10 cellular contexts compared by ENCODE assay signal in the genomic region with DNA sequence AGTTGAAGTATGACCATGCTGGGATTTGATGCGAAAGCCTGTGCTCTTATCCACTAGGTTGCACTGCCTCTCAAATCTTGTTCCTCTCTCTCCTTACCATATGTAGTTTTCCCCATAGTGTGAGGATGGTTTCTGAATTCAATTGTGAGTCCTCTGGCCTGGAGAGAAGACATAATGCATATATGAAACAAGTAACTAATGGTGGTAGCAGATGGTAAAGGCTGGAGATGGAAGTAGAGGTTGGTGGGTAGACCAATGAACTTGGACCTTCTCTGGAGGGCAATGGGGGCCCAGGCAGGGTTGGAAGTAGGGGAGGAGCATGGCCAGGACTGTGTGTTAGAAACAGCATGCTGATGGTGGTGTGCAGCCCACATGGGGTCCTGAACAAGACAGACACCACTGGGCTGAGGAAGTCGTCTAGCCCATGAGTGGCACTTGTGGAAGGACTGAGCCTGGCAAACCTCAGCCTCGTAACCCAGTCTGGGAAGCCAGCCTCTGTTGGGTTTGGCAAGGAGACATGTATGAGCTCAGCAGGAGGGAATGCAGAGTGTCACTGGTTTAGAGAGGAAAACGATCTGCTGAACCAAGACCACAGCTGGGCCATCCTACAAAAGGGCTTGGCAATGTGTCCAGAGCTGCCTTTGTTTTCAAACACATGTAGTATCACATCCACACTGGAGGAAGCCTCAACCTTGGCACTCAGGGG. TPM values are rescaled to one million over a fixed set of nuclear protein-coding genes. Genes with fewer than 3 reads are reported as not detected.
DNase-seq lines count a peak whose midpoint lies in the region; ATAC-seq lines count a peak whose summit lies in the region.
"Had no signal": no experiment of that assay in that cellular context is flagged by ENCODE, and none has a peak within 500 bp of the region (broad histone marks: within the 10 kb centered on the region; RNA-seq: fewer than 3 reads in every experiment).

No MANE protein-coding gene starts in this region.

- H3K4me3 Mint-ChIP-seq in activated T-helper 2 cell treated with anti-CD3 and anti-CD28 coated beads, Interferon-gamma antibody, Interleukin-2, Interleukin-4, amounts not matched to agents 10 μg/mL and 5 μg/mL and 100 μg/mL, durations not matched to agents 14 hours and 24 hours and 36 hours (ENCODE audit: low read depth): no peak overlapping the region
- H3K4me3 Mint-ChIP-seq: neural crest cell had no signal

- ATAC-seq in left cardiac atrium: peak; percentile 95
- ATAC-seq in GM21825 (IDR thresholded peaks at IDR 0.05; ENCODE audit: unreplicated experiment): no peak
- ATAC-seq in GM21423 (IDR thresholded peaks at IDR 0.05; ENCODE audit: unreplicated experiment): no peak
- ATAC-seq: GM12878 had no signal

- no peaks in the 10 kb centered on the region for H3K27me3 Mint-ChIP-seq in activated T-helper 2 cell treated with anti-CD3 and anti-CD28 coated beads, Interferon-gamma antibody, Interleukin-2, Interleukin-4, amounts not matched to agents 10 μg/mL and 5 μg/mL and 100 μg/mL, durations not matched to agents 14 hours and 24 hours and 36 hours (ENCODE audit: low read depth)

- H3K9me3 Mint-ChIP-seq in activated T-helper 2 cell treated with anti-CD3 and anti-CD28 coated beads, Interferon-gamma antibody, Interleukin-2, Interleukin-4, amounts not matched to agents 10 μg/mL and 5 μg/mL and 100 μg/mL, durations not matched to agents 14 hours and 24 hours and 36 hours: no peaks in the 10 kb centered on the region

- no peaks in the 10 kb centered on the region for H3K4me1 Mint-ChIP-seq in activated T-helper 2 cell treated with anti-CD3 and anti-CD28 coated beads, Interferon-gamma antibody, Interleukin-2, Interleukin-4, amounts not matched to agents 10 μg/mL and 5 μg/mL and 100 μg/mL, durations not matched to agents 14 hours and 24 hours and 36 hours (ENCODE audit: low read depth)

- H3K36me3 Mint-ChIP-seq in activated T-helper 2 cell treated with anti-CD3 and anti-CD28 coated beads, Interferon-gamma antibody, Interleukin-2, Interleukin-4, amounts not matched to agents 10 μg/mL and 5 μg/mL and 100 μg/mL, durations not matched to agents 14 hours and 24 hours and 36 hours (ENCODE audit: low read depth): no peaks in the 10 kb centered on the region

- peak; percentile 78 for DNase-seq in ELR (ENCODE audit: low read depth)
- DNase-seq in amniotic stem cell (lab: John Stamatoyannopoulos, UW): peak; percentile 68
- DNase-seq in left cardiac atrium: peak; percentile 69
- peak; percentile 88 for DNase-seq in pulmonary artery endothelial cell (ENCODE audit: low read depth, low spot score)
- no peak for DNase-seq in activated T-helper 2 cell treated with anti-CD3 and anti-CD28 coated beads, Interferon-gamma antibody, Interleukin-2, Interleukin-4, amounts not matched to agents 10 μg/mL and 5 μg/mL and 100 μg/mL, durations not matched to agents 14 hours and 24 hours and 36 hours (ENCODE audit: low spot score)
- DNase-seq in HPDE6-E6E7 (ENCODE audit: extremely low spot score): no peak

- intact Hi-C loops in left cardiac atrium (cut with DNase I): no loop called here
- intact Hi-C loops in activated T-helper 2 cell treated with anti-CD3 and anti-CD28 coated beads, Interferon-gamma antibody, Interleukin-2, Interleukin-4, amounts not matched to agents 10 μg/mL and 5 μg/mL and 100 μg/mL, durations not matched to agents 14 hours and 24 hours and 36 hours (cut with micrococcal nuclease): no loop called here

- no peak overlapping the region for H3K27ac Mint-ChIP-seq in activated T-helper 2 cell treated with anti-CD3 and anti-CD28 coated beads, Interferon-gamma antibody, Interleukin-2, Interleukin-4, amounts not matched to agents 10 μg/mL and 5 μg/mL and 100 μg/mL, durations not matched to agents 14 hours and 24 hours and 36 hours

RNA-seq across cellular contexts. Expression of gene LMCD1, which starts 18.5 kb away (rescaled TPM):
- total RNA-seq in left cardiac atrium (10 to 100 TPM; 52.9 to 63.7 TPM), pulmonary artery endothelial cell (4.5 and 14.0 TPM in 2 replicates)
- total RNA-seq in activated T-helper 2 cell treated with anti-CD3 and anti-CD28 coated beads, Interferon-gamma antibody, Interleukin-2, Interleukin-4, amounts not matched to agents 10 μg/mL and 5 μg/mL and 100 μg/mL, durations not matched to agents 14 hours and 24 hours and 36 hours: 4.4 and 5.0 TPM in 2 replicates

Comparison
In these comparisons a context has a peak if more than half of its experiments do, and no peak if none do; other contexts are left out.
1. DNase-seq: peak in ELR (single experiment), amniotic stem cell (single experiment), left cardiac atrium (single experiment) and pulmonary artery endothelial cell (single experiment); none in activated T-helper 2 cell treated with anti-CD3 and anti-CD28 coated beads, Interferon-gamma antibody, Interleukin-2, Interleukin-4, amounts not matched to agents 10 μg/mL and 5 μg/mL and 100 μg/mL, durations not matched to agents 14 hours and 24 hours and 36 hours (single experiment) and HPDE6-E6E7 (single experiment).
2. ATAC-seq: peak in left cardiac atrium (2 of 2); none in GM21825 (single experiment) and GM21423 (single experiment).